Comparison of ENCODE assay signal across 13 cellular contexts in genomic region chr11:109957000-109957399, GRCh38.
DNase-seq lines count a peak whose midpoint lies in the region; ATAC-seq and FAIRE-seq lines count a peak whose summit lies in the region.
"Had no signal": no experiment of that assay in that cellular context is flagged by ENCODE, and none has a peak within 500 bp of the region (broad histone marks: within the 10 kb centered on the region; RNA-seq: fewer than 3 reads in every experiment).

No MANE protein-coding gene starts in this region.

- DNase-seq in OCI-M1 (lab: John Stamatoyannopoulos, UW), result peak; percentile 50
- DNase-seq in kidney tubule cell (ENCODE audit: low spot score), result no peak
- no peak for DNase-seq in Kasumi-1 (lab: John Stamatoyannopoulos, UW)
- DNase-seq in urothelium cell line (ENCODE audit: low spot score), result no peak
- DNase-seq: activated CD4-positive, alpha-beta T cell treated with anti-CD3 and anti-CD28 coated beads, Interleukin-2, amount 10 ng/mL, durations not matched to agents 7 days and 5 days; activated T-cell treated with anti-CD3 and anti-CD28 coated beads, Interleukin-2, amount 50 U/mL, for 24 hours; esophagus squamous epithelium; KBM-7; SJCRH30 had no signal

- FAIRE-seq in urothelium cell line (lab: Jason Lieb, UNC), result no peak
- FAIRE-seq: D721Med had no signal

- peak; percentile 61 for ATAC-seq in GM18861 (IDR thresholded peaks at IDR 0.05; ENCODE audit: unreplicated experiment)
- peak; percentile 34 for ATAC-seq in GM21390 (IDR thresholded peaks at IDR 0.05; ENCODE audit: unreplicated experiment)
- peak; percentile 41 for ATAC-seq in HG03095 (IDR thresholded peaks at IDR 0.05; ENCODE audit: unreplicated experiment)
